20 cellular contexts compared by ENCODE assay signal in genomic region chr3:162166543-162166942, GRCh38.
"Had no signal": no experiment of that assay in that cellular context is flagged by ENCODE, and none has a peak within 500 bp of the region (broad histone marks: within the 10 kb centered on the region; RNA-seq: fewer than 3 reads in every experiment).

No MANE protein-coding gene starts in this region.

- H3K36me3 ChIP-seq: heart left ventricle, ovary, right atrium auricular region, sigmoid colon, stomach, thoracic aorta had no signal

- H3K9me3 ChIP-seq: heart left ventricle, ovary, right atrium auricular region, sigmoid colon, stomach, thoracic aorta had no signal

- H3K27ac ChIP-seq: coronary artery, heart left ventricle, ovary, right atrium auricular region, sigmoid colon, stomach, thoracic aorta had no signal

- ATAC-seq: heart left ventricle, natural killer cell had no signal

- H3K27me3 ChIP-seq: heart left ventricle, ovary, right atrium auricular region, sigmoid colon, stomach had no signal

- H3K4me3 ChIP-seq: coronary artery, heart left ventricle, ovary, right atrium auricular region, sigmoid colon, stomach, thoracic aorta had no signal

- DNase-seq: effector CD4-positive, alpha-beta T cell; endodermal cell; erythroblast; foreskin melanocyte; heart left ventricle; hippocampal formation; kidney glomerular epithelial cell; natural killer cell; nucleus accumbens; ovary; sigmoid colon; small intestine; stimulated activated CD4-positive, alpha-beta T cell treated with anti-CD3 and anti-CD28 coated beads, Interleukin-12 subunit alpha, Interleukin-12 subunit beta, amount 100 ng/mL, for 4 hours; stimulated activated naive CD4-positive, alpha-beta T cell; stomach; substantia nigra; trophoblast cell had no signal

- H3K4me1 ChIP-seq: right atrium auricular region, sigmoid colon, stomach had no signal
